In genomic region chr16:28208131-28208530, GRCh38 we compare ENCODE assay signal across 18 cellular contexts. TPM values are rescaled to one million over a fixed set of nuclear protein-coding genes. Genes with fewer than 3 reads are reported as not detected.
DNase-seq lines count a peak whose midpoint lies in the region; ATAC-seq and TF ChIP-seq lines count a peak whose summit lies in the region.
"Had no signal": no experiment of that assay in that cellular context is flagged by ENCODE, and none has a peak within 500 bp of the region (broad histone marks: within the 10 kb centered on the region; RNA-seq: fewer than 3 reads in every experiment).

No MANE protein-coding gene starts in this region.

- H3K27me3 ChIP-seq in BLaER1 (no peaks in the 10 kb centered on the region), fibroblast of lung (ENCODE audit: control insufficient read depth, insufficient read depth, low read length) (no peaks in the 10 kb centered on the region)
- H3K27me3 ChIP-seq in CD4-positive, alpha-beta memory T cell (ENCODE audit: insufficient read depth, low read length), result no peaks in the 10 kb centered on the region
- H3K27me3 ChIP-seq: pancreas, transverse colon had no signal

- H3K4me1 ChIP-seq in BLaER1 (peaks cover 37% of the 10 kb centered on the region), fibroblast of lung (ENCODE audit: control insufficient read depth, extremely low read depth, insufficient read depth, low read length) (peaks cover 6% of the 10 kb centered on the region)
- peaks cover 78% of the 10 kb centered on the region for H3K4me1 ChIP-seq in CD4-positive, alpha-beta memory T cell (ENCODE audit: insufficient read depth, low read length)

- H3K4me3 ChIP-seq in BLaER1, result no peak overlapping the region
- H3K4me3 ChIP-seq in CD4-positive, alpha-beta memory T cell (ENCODE audit: low read length in 2 of 2), result peak overlapping the region; percentile 1 to 14
- no peak overlapping the region for H3K4me3 ChIP-seq in fibroblast of lung (replicated peaks in 1 of 4; ENCODE audit: control extremely low read depth in 1 of 4, insufficient read depth in 1 of 4, low read depth in 3 of 4, low read length in 4 of 4)
- H3K4me3 ChIP-seq: pancreas, PC-9, transverse colon had no signal

- H3K9me3 ChIP-seq in BLaER1 (no peaks in the 10 kb centered on the region), fibroblast of lung (ENCODE audit: control insufficient read depth, insufficient read depth, low read depth, low read length) (no peaks in the 10 kb centered on the region)
- H3K9me3 ChIP-seq in CD4-positive, alpha-beta memory T cell (ENCODE audit: control insufficient read depth in 1 of 2, low read length in 2 of 2), result no peaks in the 10 kb centered on the region
- H3K9me3 ChIP-seq: pancreas, transverse colon had no signal

- no peak for ATAC-seq in GM18861 (IDR thresholded peaks at IDR 0.05; ENCODE audit: unreplicated experiment)
- ATAC-seq: pancreas, SK-N-SH treated with all-trans-retinoic acid at 6 μM for 48 hours had no signal

- DNase-seq in CD4-positive, alpha-beta memory T cell, result no peak
- DNase-seq in activated CD4-positive, alpha-beta memory T cell treated with anti-CD3 and anti-CD28 coated beads for 36 hours, result no peak
- no peak for DNase-seq in fibroblast of lung (ENCODE audit: low read depth in 2 of 2)
- no peak for DNase-seq in NCI-H524 (lab: John Stamatoyannopoulos, UW)
- no peak for DNase-seq in RPMI8226
- DNase-seq in progenitor cell of endocrine pancreas (ENCODE audit: low spot score, unreplicated experiment), result no peak
- DNase-seq: caudate nucleus; DMS79; effector memory CD4-positive, alpha-beta T cell; hippocampal formation; NCI-H2081; NCI-H69; pancreas; PC-9; transverse colon had no signal

- H3K36me3 ChIP-seq in BLaER1 (peaks cover 70% of the 10 kb centered on the region), fibroblast of lung (ENCODE audit: control insufficient read depth, insufficient read depth, low read length) (peaks cover 19% of the 10 kb centered on the region)
- peaks cover 32% of the 10 kb centered on the region for H3K36me3 ChIP-seq in CD4-positive, alpha-beta memory T cell (ENCODE audit: insufficient read depth, low read length)
- H3K36me3 ChIP-seq: pancreas had no signal

- H3K9me3 Mint-ChIP-seq in CD4-positive, alpha-beta memory T cell, result peaks cover 0 to 1% (median 0%) of the 10 kb centered on the region in 8 donors
- no peaks in the 10 kb centered on the region for H3K9me3 Mint-ChIP-seq in activated CD4-positive, alpha-beta memory T cell treated with anti-CD3 and anti-CD28 coated beads for 36 hours
- peaks cover 3% of the 10 kb centered on the region for H3K9me3 Mint-ChIP-seq in progenitor cell of endocrine pancreas (ENCODE audit: low read depth)

- peak overlapping the region in 5 of 7 donors; percentile 5 to 77 (median 66) for H3K27ac Mint-ChIP-seq in CD4-positive, alpha-beta memory T cell
- peak overlapping the region; percentile 72 for H3K27ac Mint-ChIP-seq in activated CD4-positive, alpha-beta memory T cell treated with anti-CD3 and anti-CD28 coated beads for 36 hours
- H3K27ac Mint-ChIP-seq in progenitor cell of endocrine pancreas, result no peak overlapping the region

- no peak for TF ChIP-seq CTCF in fibroblast of lung (conservative IDR thresholded peaks at IDR 0.05 in 1 of 2, IDR thresholded peaks at IDR 0.05 in 1 of 2; ENCODE audit: low read depth in 1 of 2, low read length in 2 of 2)
- no peak for TF ChIP-seq CTCF in progenitor cell of endocrine pancreas (IDR thresholded peaks at IDR 0.05; ENCODE audit: unreplicated experiment)

- POLR2A ChIA-PET in CD4-positive, alpha-beta memory T cell (lab: Charles Lee; ENCODE audit: partially characterized antibody), result interaction anchor here (0.6 to 12.6 kb wide), 6 partner anchors 10 to 68 kb away, joined by 3 to 301 read pairs (median 14); no protein-coding TSS in a partner anchor
- POLR2A ChIA-PET in activated CD4-positive, alpha-beta memory T cell treated with anti-CD3 and anti-CD28 coated beads for 36 hours (lab: Charles Lee), result interaction anchor here (3.9 kb wide), 1 partner anchor 21 kb away, joined by 29 read pairs; no protein-coding TSS in a partner anchor

- H3K4me2 ChIP-seq in BLaER1 (peak overlapping the region; percentile 90; the same call in 1 of the 2 replicates), fibroblast of lung (ENCODE audit: extremely low read depth, insufficient read depth, low read length) (peak overlapping the region; percentile 68)
- H3K4me2 ChIP-seq: PC-9 had no signal

- H3K4me1 Mint-ChIP-seq in CD4-positive, alpha-beta memory T cell, result peaks cover 22 to 50% (median 38%) of the 10 kb centered on the region in 4 donors
- peaks cover 35% of the 10 kb centered on the region for H3K4me1 Mint-ChIP-seq in activated CD4-positive, alpha-beta memory T cell treated with anti-CD3 and anti-CD28 coated beads for 36 hours (ENCODE audit: low read depth)
- peaks cover 10% of the 10 kb centered on the region for H3K4me1 Mint-ChIP-seq in progenitor cell of endocrine pancreas (ENCODE audit: low read depth)

- H3K79me2 ChIP-seq in fibroblast of lung (ENCODE audit: control insufficient read depth, insufficient read depth, low read length), result peaks cover 80% of the 10 kb centered on the region

- CTCF ChIA-PET in CD4-positive, alpha-beta memory T cell (lab: Charles Lee; ENCODE audit: partially characterized antibody), result interaction anchor here (1.0 to 22.4 kb wide), 10 partner anchors 9 to 74 kb away, joined by 3 to 569 read pairs (median 5); no protein-coding TSS in a partner anchor
- CTCF ChIA-PET in activated CD4-positive, alpha-beta memory T cell treated with anti-CD3 and anti-CD28 coated beads for 36 hours (lab: Charles Lee), result interaction anchor here (1.0 to 3.4 kb wide), 3 partner anchors 10 to 68 kb away, joined by 4 to 28 read pairs (median 4); no protein-coding TSS in a partner anchor

- H3K9ac ChIP-seq in BLaER1 (no peak overlapping the region), fibroblast of lung (ENCODE audit: insufficient read depth, low read length) (no peak overlapping the region)

- H3K27me3 Mint-ChIP-seq in CD4-positive, alpha-beta memory T cell, result no peaks in the 10 kb centered on the region
- H3K27me3 Mint-ChIP-seq in activated CD4-positive, alpha-beta memory T cell treated with anti-CD3 and anti-CD28 coated beads for 36 hours, result no peaks in the 10 kb centered on the region
- H3K27me3 Mint-ChIP-seq in progenitor cell of endocrine pancreas, result no peaks in the 10 kb centered on the region

- H3K36me3 Mint-ChIP-seq in CD4-positive, alpha-beta memory T cell, result peaks cover 16 to 38% of the 10 kb centered on the region in 2 donors
- peaks cover 38% of the 10 kb centered on the region for H3K36me3 Mint-ChIP-seq in activated CD4-positive, alpha-beta memory T cell treated with anti-CD3 and anti-CD28 coated beads for 36 hours
- H3K36me3 Mint-ChIP-seq in progenitor cell of endocrine pancreas (ENCODE audit: insufficient read depth), result peaks cover 5% of the 10 kb centered on the region

- H2AFZ ChIP-seq in fibroblast of lung (ENCODE audit: low read length), result no peak overlapping the region
- H2AFZ ChIP-seq: PC-9 had no signal

- intact Hi-C loops in CD4-positive, alpha-beta memory T cell (cut with micrococcal nuclease), result no loop called here
- intact Hi-C loops in activated CD4-positive, alpha-beta memory T cell treated with anti-CD3 and anti-CD28 coated beads for 36 hours (cut with micrococcal nuclease), result no loop called here

- H4K20me1 ChIP-seq in BLaER1, result peaks cover 80% of the 10 kb centered on the region
- H4K20me1 ChIP-seq in fibroblast of lung (ENCODE audit: control insufficient read depth, extremely low read depth, insufficient read depth, low read length), result no peaks in the 10 kb centered on the region

- peak overlapping the region in 6 of 8 donors; percentile 43 to 91 (median 86) for H3K4me3 Mint-ChIP-seq in CD4-positive, alpha-beta memory T cell
- H3K4me3 Mint-ChIP-seq in activated CD4-positive, alpha-beta memory T cell treated with anti-CD3 and anti-CD28 coated beads for 36 hours, result no peak overlapping the region
- H3K4me3 Mint-ChIP-seq in progenitor cell of endocrine pancreas (ENCODE audit: low read depth), result no peak overlapping the region

- H3K27ac ChIP-seq in BLaER1 (no peak overlapping the region), fibroblast of lung (ENCODE audit: insufficient read depth, low read length) (no peak overlapping the region)
- no peak overlapping the region for H3K27ac ChIP-seq in CD4-positive, alpha-beta memory T cell (ENCODE audit: low read depth, low read length)
- H3K27ac ChIP-seq: pancreas, PC-9, transverse colon had no signal

RNA-seq across cellular contexts. Expression of gene XPO6, which starts 3.6 kb away (rescaled TPM):
- 100 to 1,000 TPM; 347 to 350 TPM for total RNA-seq in CD4-positive, alpha-beta memory T cell
- 10 to 100 TPM; 35.7 to 90.7 TPM for polyA plus RNA-seq in CD4-positive, alpha-beta memory T cell
- total RNA-seq in activated CD4-positive, alpha-beta memory T cell treated with anti-CD3 and anti-CD28 coated beads for 36 hours, result 100 to 1,000 TPM; 201 to 214 TPM
- total RNA-seq in fibroblast of lung (63.9 and 134 TPM in 2 replicates), progenitor cell of endocrine pancreas (82.9 and 87.5 TPM in 2 replicates)
- 162 and 185 TPM in 2 replicates for polyA plus RNA-seq in fibroblast of lung
- polyA plus RNA-seq in fibroblast of lung (2012), result 138 and 147 TPM in 2 replicates
- polyA minus RNA-seq in fibroblast of lung (ENCODE audit: low replicate concordance), result 605 and 618 TPM in 2 replicates

Comparison
In these comparisons a context has a peak if more than half of its experiments do, and no peak if none do; other contexts are left out.
1. H3K4me3 ChIP-seq: peak in CD4-positive, alpha-beta memory T cell (2 of 2); none in BLaER1 (single experiment) and fibroblast of lung (0 of 4).
2. H3K4me3 Mint-ChIP-seq: peak in CD4-positive, alpha-beta memory T cell (6 of 8); none in activated CD4-positive, alpha-beta memory T cell treated with anti-CD3 and anti-CD28 coated beads for 36 hours (single experiment) and progenitor cell of endocrine pancreas (single experiment).